Comparison of ENCODE assay signal across 7 cellular contexts in genomic region chr12:95239835-95240234, GRCh38. TPM values are rescaled to one million over a fixed set of nuclear protein-coding genes. Genes with fewer than 3 reads are reported as not detected.
A peak's percentile ranks its signal among the peaks of the same experiment; 100 is the strongest.
DNase-seq lines count a peak whose midpoint lies in the region; ATAC-seq, FAIRE-seq and TF ChIP-seq lines count a peak whose summit lies in the region.
"Not testable (repeated sequence)": the region's sequence is repeated elsewhere in the genome, so short reads cannot be mapped to it uniquely, and the experiment has no call there.

No MANE protein-coding gene starts in this region.

- ATAC-seq in activated T-cell treated with anti-CD3 and anti-CD28 coated beads, Interleukin-2, amount 50 U/mL, for 72 hours (replicated peaks in 1 of 2); thoracic aorta (ENCODE audit: insufficient number of reproducible peaks, low FRiP score, low read depth): not testable (repeated sequence)
- peak; percentile 42; the same call in 2 of the 3 replicates for ATAC-seq in GM12878

- TF ChIP-seq EP300 in GM12878 (IDR thresholded peaks at IDR 0.05; ENCODE audit: borderline replicate concordance in 1 of 2, control insufficient read depth in 1 of 2, low read depth in 2 of 2, low read length in 2 of 2) = not testable (repeated sequence)

- H3K27me3 Mint-ChIP-seq in Caco-2 (ENCODE audit: insufficient read depth, unreplicated experiment); T-helper 1 cell treated with Interleukin-12 subunit alpha and Interleukin-12 subunit beta and Interleukin-4 antibody, amounts not matched to agents 30 μg/mL and 1 μg/mL, for 36 hours (ENCODE audit: low read depth); activated T-cell treated with anti-CD3 and anti-CD28 coated beads, Interleukin-2, amount 50 U/mL, for 72 hours (ENCODE audit: low read depth); neural crest cell (ENCODE audit: low read depth): not testable (repeated sequence)

- intact Hi-C loops in Caco-2 (cut with micrococcal nuclease; ENCODE audit: unreplicated experiment); GM12878 (cut with micrococcal nuclease; ENCODE audit: unreplicated experiment): not testable (repeated sequence)

- H3K9ac ChIP-seq in GM12878 (ENCODE audit: control insufficient read depth, insufficient read depth, low read length) = not testable (repeated sequence)

- not testable (repeated sequence) for H3K4me3 ChIP-seq in Caco-2 (ENCODE audit: low read depth, low read length); GM12878; coronary artery; thoracic aorta

- peaks cover 21% of the 10 kb centered on the region for H3K4me1 ChIP-seq in Caco-2
- H3K4me1 ChIP-seq in GM12878 (ENCODE audit: control insufficient read depth, insufficient read depth, low read length) = not testable (repeated sequence)
- H3K4me1 ChIP-seq in thoracic aorta (ENCODE audit: control insufficient read depth in 1 of 2, low read depth in 2 of 2) = peaks cover 32 to 67% of the 10 kb centered on the region in 2 donors

- POLR2A ChIA-PET in Caco-2 (lab: Charles Lee) = interaction anchor here (0.6 to 1.4 kb wide), 2 partner anchors 8 to 22 kb away, joined by 3 to 7 read pairs; partner anchors contain the start of genes FGD6 and VEZT
- POLR2A ChIA-PET in GM12878 (lab: Charles Lee) = interaction anchor here (0.5 kb wide), 1 partner anchor 14 kb away, joined by 3 read pairs; no protein-coding TSS in a partner anchor

- not testable (repeated sequence) for H2AFZ ChIP-seq in GM12878 (ENCODE audit: control insufficient read depth, low read depth, low read length)

- not testable (repeated sequence) for H3K27me3 ChIP-seq in Caco-2 (replicated peaks; ENCODE audit: control insufficient read depth, insufficient read depth, low read length); GM12878 (replicated peaks in 1 of 2; ENCODE audit: control insufficient read depth in 2 of 2, insufficient read depth in 2 of 2, low read length in 1 of 2); thoracic aorta (replicated peaks; ENCODE audit: insufficient read depth)

- SMC1A ChIA-PET in GM12878 (lab: Charles Lee; ENCODE audit: uncharacterized antibody, unreplicated experiment) = interaction anchor here (0.7 to 2.2 kb wide), 3 partner anchors 11 to 23 kb away, joined by 3 to 5 read pairs (median 3); no protein-coding TSS in a partner anchor

- H3K27ac Mint-ChIP-seq in Caco-2 (ENCODE audit: unreplicated experiment) (peak overlapping the region; percentile 19), neural crest cell (ENCODE audit: unreplicated experiment) (peak overlapping the region; percentile 90)
- peak overlapping the region; percentile 58 for H3K27ac Mint-ChIP-seq in T-helper 1 cell treated with Interleukin-12 subunit alpha and Interleukin-12 subunit beta and Interleukin-4 antibody, amounts not matched to agents 30 μg/mL and 1 μg/mL, for 36 hours
- H3K27ac Mint-ChIP-seq in activated T-cell treated with anti-CD3 and anti-CD28 coated beads, Interleukin-2, amount 50 U/mL, for 72 hours = peak overlapping the region; percentile 45

- CTCF ChIA-PET in Caco-2 (lab: Charles Lee) = interaction anchor here (1.3 kb wide), 1 partner anchor 22 kb away, joined by 4 read pairs; the partner anchor contains the start of genes FGD6 and VEZT
- CTCF ChIA-PET in GM12878 (lab: Yijun Ruan, JAX) = interaction anchor here (0.9 to 1.7 kb wide), 3 partner anchors 21 to 92 kb away, joined by 3 to 4 read pairs (median 4); partner anchors contain the start of gene VEZT

- DNase-seq in Caco-2; activated T-cell treated with anti-CD3 and anti-CD28 coated beads, Interleukin-2, amount 50 U/mL, for 72 hours; GM12878 (ENCODE audit: low read depth, low spot score); coronary artery (ENCODE audit: low spot score); neural crest cell (ENCODE audit: low read depth, low spot score); thoracic aorta (ENCODE audit: low spot score): not testable (repeated sequence)

- TF ChIP-seq CTCF in Caco-2 (IDR thresholded peaks at IDR 0.05; ENCODE audit: insufficient read depth in 1 of 2, low read depth in 1 of 2, low read length in 1 of 2, severe bottlenecking in 1 of 2, unreplicated experiment in 1 of 2); GM12878 (IDR thresholded peaks at IDR 0.05 in 2 of 3, conservative IDR thresholded peaks at IDR 0.05 in 1 of 3; ENCODE audit: control insufficient read depth in 2 of 3, extremely low read depth in 1 of 3, insufficient read depth in 1 of 3, low read depth in 3 of 3, low read length in 3 of 3); coronary artery (IDR thresholded peaks at IDR 0.05); neural crest cell (conservative IDR thresholded peaks at IDR 0.05); thoracic aorta (IDR thresholded peaks at IDR 0.05): not testable (repeated sequence)

- not testable (repeated sequence) for FAIRE-seq in GM12878 (lab: Jason Lieb, UNC)

- H3K4me2 ChIP-seq in GM12878 (ENCODE audit: control insufficient read depth, insufficient read depth) = not testable (repeated sequence)

- H3K9me3 Mint-ChIP-seq in Caco-2 (ENCODE audit: unreplicated experiment); T-helper 1 cell treated with Interleukin-12 subunit alpha and Interleukin-12 subunit beta and Interleukin-4 antibody, amounts not matched to agents 30 μg/mL and 1 μg/mL, for 36 hours; activated T-cell treated with anti-CD3 and anti-CD28 coated beads, Interleukin-2, amount 50 U/mL, for 72 hours; neural crest cell: not testable (repeated sequence)

- not testable (repeated sequence) for H3K27ac ChIP-seq in GM12878 (ENCODE audit: control insufficient read depth, insufficient read depth)
- peak overlapping the region; percentile 43 to 70 for H3K27ac ChIP-seq in coronary artery
- H3K27ac ChIP-seq in thoracic aorta = peak overlapping the region; percentile 63 to 90

- in situ Hi-C loops in GM12878 (cut with MboI) = not testable (repeated sequence)

- H3K9me3 ChIP-seq in Caco-2; GM12878 (replicated peaks; ENCODE audit: control insufficient read depth, insufficient read depth, low read length); thoracic aorta: not testable (repeated sequence)

- H3K36me3 Mint-ChIP-seq in Caco-2 (ENCODE audit: insufficient read depth, unreplicated experiment) (peaks cover 48% of the 10 kb centered on the region), neural crest cell (ENCODE audit: low read depth) (peaks cover 24% of the 10 kb centered on the region)
- not testable (repeated sequence) for H3K36me3 Mint-ChIP-seq in T-helper 1 cell treated with Interleukin-12 subunit alpha and Interleukin-12 subunit beta and Interleukin-4 antibody, amounts not matched to agents 30 μg/mL and 1 μg/mL, for 36 hours (ENCODE audit: low read depth); activated T-cell treated with anti-CD3 and anti-CD28 coated beads, Interleukin-2, amount 50 U/mL, for 72 hours (ENCODE audit: insufficient read depth in 2 of 2)

- not testable (repeated sequence) for TF ChIP-seq POLR2A in GM12878 (IDR thresholded peaks at IDR 0.05; ENCODE audit: low read depth, low read length)

- H3K36me3 ChIP-seq in Caco-2 (ENCODE audit: control insufficient read depth, insufficient read depth, low read length); thoracic aorta: not testable (repeated sequence)
- H3K36me3 ChIP-seq in GM12878 (ENCODE audit: control insufficient read depth in 2 of 2, insufficient read depth in 2 of 2, low read length in 1 of 2) = peaks cover 0 to 11% of the 10 kb centered on the region in 2 experiments; a peak in 2 of 4 replicates

- RAD21 ChIA-PET in GM12878 (lab: Charles Lee; ENCODE audit: unreplicated experiment) = not testable (repeated sequence)

- 92% methylated on average over 2 of the region's 2 CpGs for WGBS in GM12878 (ENCODE audit: insufficient coverage, insufficient replicate concordance, low lambda C conversion rate, missing lambda C conversion rate)

- not testable (repeated sequence) for BruUV-seq in Caco-2 (replicated peaks; lab: Mats Ljungman, UMichigan); GM12878 (replicated peaks; lab: Mats Ljungman, UMichigan)

- not testable (repeated sequence) for H3K4me3 Mint-ChIP-seq in Caco-2 (ENCODE audit: unreplicated experiment); T-helper 1 cell treated with Interleukin-12 subunit alpha and Interleukin-12 subunit beta and Interleukin-4 antibody, amounts not matched to agents 30 μg/mL and 1 μg/mL, for 36 hours; neural crest cell
- H3K4me3 Mint-ChIP-seq in activated T-cell treated with anti-CD3 and anti-CD28 coated beads, Interleukin-2, amount 50 U/mL, for 72 hours = peak overlapping the region in 1 of 2 donors; percentile 32

- peaks cover 33% of the 10 kb centered on the region for H3K79me2 ChIP-seq in GM12878 (ENCODE audit: control insufficient read depth, insufficient read depth, low read length)

- TF ChIP-seq RAD21 in GM12878 (IDR thresholded peaks at IDR 0.05; ENCODE audit: insufficient read depth, low read depth, low read length) = not testable (repeated sequence)

- H3K4me1 Mint-ChIP-seq in Caco-2 (ENCODE audit: low read depth, unreplicated experiment) = peaks cover 11% of the 10 kb centered on the region
- H3K4me1 Mint-ChIP-seq in T-helper 1 cell treated with Interleukin-12 subunit alpha and Interleukin-12 subunit beta and Interleukin-4 antibody, amounts not matched to agents 30 μg/mL and 1 μg/mL, for 36 hours (ENCODE audit: low read depth); neural crest cell: not testable (repeated sequence)
- peaks cover 18% of the 10 kb centered on the region for H3K4me1 Mint-ChIP-seq in activated T-cell treated with anti-CD3 and anti-CD28 coated beads, Interleukin-2, amount 50 U/mL, for 72 hours (ENCODE audit: low read depth)

- not testable (repeated sequence) for H4K20me1 ChIP-seq in GM12878 (ENCODE audit: control insufficient read depth, insufficient read depth)

RNA-seq across cellular contexts. Expression of gene VEZT, which starts 22.2 kb away (rescaled TPM):
- total RNA-seq in Caco-2 (2022) (76.9 and 77.4 TPM in 2 replicates), GM12878 (2014; rRNA removed) (66.9 and 76.1 TPM in 2 replicates), GM12878 (2014; rRNA removed; fragmentation: Illumina TruSeq; extraction: Trizol) (88.4 and 93.8 TPM in 2 replicates), GM12878 (2021) (61.3 and 65.4 TPM in 2 replicates), neural crest cell (79.1 and 80.8 TPM in 2 replicates), thoracic aorta (100 to 1,000 TPM in 1 of 2 donors, 10 to 100 TPM in 1; 58.3 to 149 TPM)
- 10 to 100 TPM; 49.0 to 61.5 TPM for total RNA-seq in activated T-cell treated with anti-CD3 and anti-CD28 coated beads, Interleukin-2, amount 50 U/mL, for 72 hours
- total RNA-seq in GM12878 (2013; cell fraction: nucleolus; rRNA removed) = 290 and 298 TPM in 2 replicates
- 24.2 TPM for polyA plus RNA-seq in GM12878 (2011; ENCODE audit: low read depth)
- polyA plus RNA-seq in GM12878 (2011; rRNA removed) (134 and 148 TPM in 2 replicates), GM12878 (2014; fragmentation: Illumina TruSeq; extraction: Trizol) (100 and 126 TPM in 2 replicates), GM12878 (2014; fragmentation: Nextera tagmentation; extraction: Ambion mirVana) (10 to 100 TPM; 32.8 to 35.6 TPM), GM12878 (2014; rRNA removed) (49.7 and 67.3 TPM in 2 replicates), GM12878 (2016; fragmentation: Nextera tagmentation; extraction: Ambion mirVana) (10 to 100 TPM; 49.1 to 49.4 TPM)
- polyA plus RNA-seq in GM12878 (2011; cell fraction: cytosol; rRNA removed) = 49.8 and 63.4 TPM in 2 replicates
- polyA plus RNA-seq in GM12878 (2011; cell fraction: nucleus; rRNA removed) = 52.1 and 59.0 TPM in 2 replicates
- polyA plus RNA-seq in GM12878 (2012) = 33.9 and 41.9 TPM in 2 replicates
- 82.9 and 124 TPM in 2 replicates for polyA minus RNA-seq in GM12878 (2011; rRNA and poly(A)+ RNA removed)
- 20.4 and 35.5 TPM in 2 replicates for polyA minus RNA-seq in GM12878 (2011; cell fraction: cytosol; rRNA and poly(A)+ RNA removed)
- 47.4 and 67.4 TPM in 2 replicates for polyA minus RNA-seq in GM12878 (2011; cell fraction: nucleus; rRNA and poly(A)+ RNA removed)

RNA-seq across cellular contexts. Expression of gene FGD6, which starts 22.6 kb away (rescaled TPM):
- total RNA-seq in Caco-2 (2022) = 23.5 and 25.1 TPM in 2 replicates
- total RNA-seq in activated T-cell treated with anti-CD3 and anti-CD28 coated beads, Interleukin-2, amount 50 U/mL, for 72 hours = 1 to 10 TPM; 1.2 to 2.0 TPM
- total RNA-seq in GM12878 (2013; cell fraction: nucleolus; rRNA removed) = 6.2 and 7.0 TPM in 2 replicates
- 8.5 and 9.3 TPM in 2 replicates for total RNA-seq in GM12878 (2014; rRNA removed)
- total RNA-seq in GM12878 (2014; rRNA removed; fragmentation: Illumina TruSeq; extraction: Trizol) = 12.3 and 12.8 TPM in 2 replicates
- total RNA-seq in GM12878 (2021) = 11.6 and 15.5 TPM in 2 replicates
- polyA plus RNA-seq in GM12878 (2011; ENCODE audit: low read depth) = 1.2 TPM
- polyA plus RNA-seq in GM12878 (2011; rRNA removed) = 2.8 and 3.4 TPM in 2 replicates
- 1.2 and 1.3 TPM in 2 replicates for polyA plus RNA-seq in GM12878 (2011; cell fraction: cytosol; rRNA removed)
- 1.8 and 2.4 TPM in 2 replicates for polyA plus RNA-seq in GM12878 (2011; cell fraction: nucleus; rRNA removed)
- polyA plus RNA-seq in GM12878 (2012) = 1.2 and 1.5 TPM in 2 replicates
- 9.3 and 11.5 TPM in 2 replicates for polyA plus RNA-seq in GM12878 (2014; fragmentation: Illumina TruSeq; extraction: Trizol)
- 1 to 10 TPM; 2.4 to 3.3 TPM for polyA plus RNA-seq in GM12878 (2014; fragmentation: Nextera tagmentation; extraction: Ambion mirVana)
- polyA plus RNA-seq in GM12878 (2014; rRNA removed) = 5.7 and 6.1 TPM in 2 replicates
- 1 to 10 TPM; 9.4 to 9.6 TPM for polyA plus RNA-seq in GM12878 (2016; fragmentation: Nextera tagmentation; extraction: Ambion mirVana)
- 3.5 and 4.2 TPM in 2 replicates for polyA minus RNA-seq in GM12878 (2011; rRNA and poly(A)+ RNA removed)
- polyA minus RNA-seq in GM12878 (2011; cell fraction: cytosol; rRNA and poly(A)+ RNA removed) = 2.1 and 3.1 TPM in 2 replicates
- polyA minus RNA-seq in GM12878 (2011; cell fraction: nucleus; rRNA and poly(A)+ RNA removed) = 2.9 and 4.3 TPM in 2 replicates
- total RNA-seq in neural crest cell = 17.3 and 17.4 TPM in 2 replicates
- 1 to 10 TPM; 8.4 to 9.8 TPM for total RNA-seq in thoracic aorta

Comparison
In these comparisons a context has a peak if more than half of its experiments do, and no peak if none do; other contexts are left out.
1. H3K27ac Mint-ChIP-seq: peak in every context shown above with its lines; median percentile 90 in neural crest cell; 58 in T-helper 1 cell treated with Interleukin-12 subunit alpha and Interleukin-12 subunit beta and Interleukin-4 antibody, amounts not matched to agents 30 μg/mL and 1 μg/mL, for 36 hours; 45 in activated T-cell treated with anti-CD3 and anti-CD28 coated beads, Interleukin-2, amount 50 U/mL, for 72 hours; 19 in Caco-2.